Comparison of ENCODE assay signal across 1 cellular context in genomic region chr16:57025941-57026777, GRCh38.
TF ChIP-seq lines count a peak whose summit lies in the region.

No MANE protein-coding gene starts in this region.

TF ChIP-seq in H1, 55 proteins besides CTCF, POLR2A, EP300 and RAD21:
- TF ChIP-seq MAFK (IDR thresholded peaks at IDR 0.05; ENCODE audit: low read depth, low read length) (no peak), SAP30 (IDR thresholded peaks at IDR 0.05; ENCODE audit: insufficient read depth, insufficient replicate concordance, low read length) (no peak), SP1 (IDR thresholded peaks at IDR 0.05; ENCODE audit: low read depth, low read length) (no peak), POU5F1 (IDR thresholded peaks at IDR 0.05; ENCODE audit: low read depth, low read length) (no peak), USF2 (IDR thresholded peaks at IDR 0.05; ENCODE audit: low read length) (no peak), SP4 (IDR thresholded peaks at IDR 0.05; ENCODE audit: low read length) (no peak), JUND (IDR thresholded peaks at IDR 0.05; ENCODE audit: low read length) (no peak), CHD1 (IDR thresholded peaks at IDR 0.05; ENCODE audit: low read depth, low read length) (no peak), RXRA (IDR thresholded peaks at IDR 0.05; ENCODE audit: insufficient read depth, low read depth, low read length) (no peak), BACH1 (IDR thresholded peaks at IDR 0.05; ENCODE audit: low read length) (no peak), CHD2 (IDR thresholded peaks at IDR 0.05; ENCODE audit: low read length) (no peak), CBX5 (IDR thresholded peaks at IDR 0.05; ENCODE audit: low read depth, low read length) (no peak), BCL11A (IDR thresholded peaks at IDR 0.05; ENCODE audit: low read depth in 2 of 2, low read length in 2 of 2) (no peak), NANOG (IDR thresholded peaks at IDR 0.05; ENCODE audit: insufficient read depth, low read depth, low read length, poor library complexity, severe bottlenecking) (no peak), TEAD4 (IDR thresholded peaks at IDR 0.05; ENCODE audit: low read depth, low read length) (no peak), CEBPB (IDR thresholded peaks at IDR 0.05; ENCODE audit: low read depth, low read length) (no peak), ATF2 (IDR thresholded peaks at IDR 0.05; ENCODE audit: low read length) (no peak)
TF ChIP-seq in H1: peak in this region for 0.
